10 cellular contexts compared by ENCODE assay signal in genomic region chr7:22551768-22552513, GRCh38. TPM values are rescaled to one million over a fixed set of nuclear protein-coding genes. Genes with fewer than 3 reads are reported as not detected.
DNase-seq lines count a peak whose midpoint lies in the region; ATAC-seq lines count a peak whose summit lies in the region.
"Had no signal": no experiment of that assay in that cellular context is flagged by ENCODE, and none has a peak within 500 bp of the region (broad histone marks: within the 10 kb centered on the region; RNA-seq: fewer than 3 reads in every experiment).

No MANE protein-coding gene starts in this region.

- H3K27ac Mint-ChIP-seq in T-helper 17 cell, result no peak overlapping the region

- DNase-seq in T-helper 17 cell, result no peak
- DNase-seq in dedifferentiated amniotic fluid mesenchymal stem cell (ENCODE audit: extremely low spot score), result no peak
- DNase-seq in AML-193 (lab: John Stamatoyannopoulos, UW), result no peak
- DNase-seq in SIG-M5 treated with dmso at 0.1 percent for 504 hours (lab: John Stamatoyannopoulos, UW; ENCODE audit: unreplicated experiment), result no peak
- no peak for DNase-seq in GF-D8 (lab: John Stamatoyannopoulos, UW)
- DNase-seq: stimulated activated CD4-positive, alpha-beta T cell treated with anti-CD3 and anti-CD28 coated beads, Interleukin-4, amount 100 ng/mL, for 24 hours had no signal

- no peaks in the 10 kb centered on the region for H3K9me3 ChIP-seq in T-helper 17 cell (ENCODE audit: control insufficient read depth, low read length, poor library complexity, severe bottlenecking)
- H3K9me3 ChIP-seq: thoracic aorta had no signal

- peaks cover 6% of the 10 kb centered on the region for H3K4me1 Mint-ChIP-seq in T-helper 17 cell

- peaks cover 64% of the 10 kb centered on the region for H3K27me3 Mint-ChIP-seq in T-helper 17 cell

- ATAC-seq in GM18502 (IDR thresholded peaks at IDR 0.05; ENCODE audit: poor library complexity, unreplicated experiment), result peak; percentile 89
- ATAC-seq in GM19467 (IDR thresholded peaks at IDR 0.05; ENCODE audit: unreplicated experiment), result peak; percentile 71
- peak; percentile 84 for ATAC-seq in HG02973 (IDR thresholded peaks at IDR 0.05; ENCODE audit: unreplicated experiment)
- peak; percentile 50 for ATAC-seq in T-helper 17 cell

- no peak overlapping the region for H3K4me3 Mint-ChIP-seq in T-helper 17 cell

- peaks cover 4% of the 10 kb centered on the region for H3K36me3 Mint-ChIP-seq in T-helper 17 cell (ENCODE audit: low read depth)

RNA-seq across cellular contexts. Expression of gene STEAP1B, which starts 52.0 kb away (rescaled TPM):
- total RNA-seq in T-helper 17 cell, result under 1 TPM; 0.73 to 0.75 TPM
